ENCODE assay signal across 12 cellular contexts in the genomic region with DNA sequence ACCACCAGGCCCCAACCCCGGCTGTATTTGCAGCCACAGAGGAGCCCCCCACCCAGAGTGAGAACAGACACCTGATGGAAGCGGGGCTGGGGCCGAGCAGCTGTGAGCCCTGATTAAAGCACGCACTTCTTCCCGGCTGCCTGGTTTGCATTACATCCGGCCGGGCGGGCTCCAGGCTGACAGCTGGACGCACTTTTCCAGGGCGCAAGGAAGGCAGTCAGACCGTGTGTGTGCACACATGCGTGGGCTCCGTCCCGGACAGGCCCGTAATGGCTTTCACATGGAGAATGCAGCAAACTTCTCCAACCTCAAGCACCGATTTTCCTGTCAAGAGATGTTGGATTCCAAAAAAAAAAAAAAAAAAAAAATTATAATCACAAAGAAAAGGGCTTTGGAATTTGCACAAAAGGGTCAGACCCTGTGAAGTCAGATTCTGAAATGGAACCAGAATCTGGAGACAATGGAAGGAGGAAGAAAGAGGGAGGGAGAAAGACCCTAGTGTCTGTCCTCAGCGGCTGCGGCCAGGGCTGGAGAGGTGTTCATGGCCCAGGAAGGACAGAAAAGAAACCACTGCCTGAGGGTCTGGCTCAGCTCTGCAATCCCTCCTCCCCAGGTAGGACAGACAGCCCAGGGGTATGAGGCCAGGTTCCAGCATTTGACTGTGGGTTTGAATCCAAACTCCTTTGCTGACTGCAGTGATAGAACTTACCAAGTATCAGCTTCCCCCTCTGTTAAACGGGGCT.
DNase-seq lines count a peak whose midpoint lies in the region; ATAC-seq and TF ChIP-seq lines count a peak whose summit lies in the region.
"Had no signal": no experiment of that assay in that cellular context is flagged by ENCODE, and none has a peak within 500 bp of the region (broad histone marks: within the 10 kb centered on the region; RNA-seq: fewer than 3 reads in every experiment).

No MANE protein-coding gene starts in this region.

- H3K27me3 Mint-ChIP-seq in brain = peaks cover 14% of the 10 kb centered on the region
- H3K27me3 Mint-ChIP-seq: IgD-negative memory B cell had no signal

- peaks cover 0 to 17% (median 12%) of the 10 kb centered on the region in 8 donors for H3K9me3 ChIP-seq in spleen

- no peak overlapping the region for H3K27ac ChIP-seq in spleen

- peak; percentile 64 to 85 for ATAC-seq in left cardiac atrium
- peak; percentile 83 for ATAC-seq in sciatic nerve
- ATAC-seq in GM18519 (IDR thresholded peaks at IDR 0.05; ENCODE audit: low FRiP score, unreplicated experiment) = no peak
- no peak for ATAC-seq in HG02610 (IDR thresholded peaks at IDR 0.05; ENCODE audit: unreplicated experiment)

- H3K4me1 Mint-ChIP-seq in brain = peaks cover 72% of the 10 kb centered on the region
- H3K4me1 Mint-ChIP-seq: IgD-negative memory B cell had no signal

- WGBS in spleen, 5 donors = 31 to 59% (median 53%) methylated on average over 18 to 19 of the region's 19 CpGs

- DNase-seq in HCEC 1CT (peak; percentile 25), left cardiac atrium (peak; percentile 73), sciatic nerve (ENCODE audit: low spot score) (peak; percentile 76), NK-92 (lab: John Stamatoyannopoulos, UW; ENCODE audit: unreplicated experiment) (no peak), spleen (no peak)
- DNase-seq: activated T-cell treated with anti-CD3 and anti-CD28 coated beads, Interleukin-2, amount 50 U/mL, for 1 hour; DMS79 treated with DMSO at 0.1 percent for 48 hours had no signal

- H3K36me3 Mint-ChIP-seq in brain = peaks cover 8% of the 10 kb centered on the region
- H3K36me3 Mint-ChIP-seq: IgD-negative memory B cell had no signal

- H3K4me3 ChIP-seq in spleen = no peak overlapping the region

- H3K4me3 Mint-ChIP-seq in brain = peak overlapping the region in 2 of 5 experiments; percentile 0 to 16
- H3K4me3 Mint-ChIP-seq: IgD-negative memory B cell; T-helper 1 cell treated with Interleukin-12 subunit alpha and Interleukin-12 subunit beta and Interleukin-4 antibody, amounts not matched to agents 30 μg/mL and 1 μg/mL, for 36 hours had no signal

- intact Hi-C loops in left cardiac atrium (cut with DNase I) = no loop called here
- intact Hi-C loops in sciatic nerve (cut with DNase I) = no loop called here
- intact Hi-C loops in spleen (cut with DNase I; ENCODE audit: low total_unique reads) = no loop called here

- peaks cover 0 to 63% (median 0%) of the 10 kb centered on the region in 7 donors for H3K27me3 ChIP-seq in spleen (replicated peaks in 1 of 7)

- H3K27ac Mint-ChIP-seq in brain = peak overlapping the region in 3 of 5 experiments; percentile 9 to 82 (median 66)
- H3K27ac Mint-ChIP-seq: IgD-negative memory B cell; T-helper 1 cell treated with Interleukin-12 subunit alpha and Interleukin-12 subunit beta and Interleukin-4 antibody, amounts not matched to agents 30 μg/mL and 1 μg/mL, for 36 hours had no signal

- no peaks in the 10 kb centered on the region for H3K4me1 ChIP-seq in spleen

- no peaks in the 10 kb centered on the region for H3K36me3 ChIP-seq in spleen

- H3K9me3 Mint-ChIP-seq in brain = peaks cover 11 to 36% (median 13%) of the 10 kb centered on the region in 5 experiments

- TF ChIP-seq POLR2A in spleen (IDR thresholded peaks at IDR 0.05) = no peak

- no peak for TF ChIP-seq CTCF in brain (conservative IDR thresholded peaks at IDR 0.05)
- TF ChIP-seq CTCF in spleen (IDR thresholded peaks at IDR 0.05 in 8 of 11, conservative IDR thresholded peaks at IDR 0.05 in 3 of 11) = no peak

Comparison
In these comparisons a context has a peak if more than half of its experiments do, and no peak if none do; other contexts are left out.
1. DNase-seq: peak in HCEC 1CT (single experiment), left cardiac atrium (single experiment) and sciatic nerve (single experiment); none in NK-92 (single experiment) and spleen (single experiment).
2. ATAC-seq: peak in left cardiac atrium (2 of 2) and sciatic nerve (single experiment); none in GM18519 (single experiment) and HG02610 (single experiment).